Comparison of ENCODE assay signal across 23 cellular contexts in genomic region chr12:49819786-49820185, GRCh38. TPM values are rescaled to one million over a fixed set of nuclear protein-coding genes. Genes with fewer than 3 reads are reported as not detected.
A peak's percentile ranks its signal among the peaks of the same experiment; 100 is the strongest.
DNase-seq lines count a peak whose midpoint lies in the region; ATAC-seq lines count a peak whose summit lies in the region.
"Had no signal": no experiment of that assay in that cellular context is flagged by ENCODE, and none has a peak within 500 bp of the region (broad histone marks: within the 10 kb centered on the region; RNA-seq: fewer than 3 reads in every experiment).

No MANE protein-coding gene starts in this region.

- no peak overlapping the region for H3K4me3 ChIP-seq in SK-N-MC
- H3K4me3 ChIP-seq: esophagus squamous epithelium, smooth muscle cell, stomach had no signal

- no peaks in the 10 kb centered on the region for H3K9me3 Mint-ChIP-seq in stimulated activated effector memory CD8-positive, alpha-beta T cell treated with anti-CD3 and anti-CD28 coated beads, Interleukin-12 subunit alpha, Interleukin-12 subunit beta, amount 100 ng/mL, for 72 hours
- H3K9me3 Mint-ChIP-seq: memory B cell, type B pancreatic cell had no signal

- no peaks in the 10 kb centered on the region for H3K36me3 Mint-ChIP-seq in stimulated activated effector memory CD8-positive, alpha-beta T cell treated with anti-CD3 and anti-CD28 coated beads, Interleukin-12 subunit alpha, Interleukin-12 subunit beta, amount 100 ng/mL, for 72 hours

- H3K27ac Mint-ChIP-seq in stimulated activated effector memory CD8-positive, alpha-beta T cell treated with anti-CD3 and anti-CD28 coated beads, Interleukin-12 subunit alpha, Interleukin-12 subunit beta, amount 100 ng/mL, for 72 hours: peak overlapping the region; percentile 1
- H3K27ac Mint-ChIP-seq: memory B cell, type B pancreatic cell had no signal

- H3K9me3 ChIP-seq in SK-N-MC (ENCODE audit: low read depth, low read length): no peaks in the 10 kb centered on the region
- H3K9me3 ChIP-seq: esophagus squamous epithelium, stomach had no signal

- peaks cover 12% of the 10 kb centered on the region for H3K36me3 ChIP-seq in SK-N-MC (ENCODE audit: insufficient read depth, low read length)

- 0 out of 2 replicates have a peak overlapping the region, but pooled peaks have one; percentile 42 for H3K27ac ChIP-seq in SK-N-MC
- H3K27ac ChIP-seq: esophagus squamous epithelium, stomach had no signal

- H3K9ac ChIP-seq in SK-N-MC (ENCODE audit: insufficient read length): no peak overlapping the region

- intact Hi-C loops in left ventricle myocardium superior (cut with micrococcal nuclease) (no loop called here), Right ventricle myocardium inferior (cut with DNase I) (no loop called here)

- no peak overlapping the region for H3K4me3 Mint-ChIP-seq in stimulated activated effector memory CD8-positive, alpha-beta T cell treated with anti-CD3 and anti-CD28 coated beads, Interleukin-12 subunit alpha, Interleukin-12 subunit beta, amount 100 ng/mL, for 72 hours
- H3K4me3 Mint-ChIP-seq: memory B cell, type B pancreatic cell had no signal

- DNase-seq in left ventricle myocardium superior (no peak), Right ventricle myocardium inferior (ENCODE audit: missing footprints) (no peak), SK-N-MC (ENCODE audit: low read depth, low spot score) (no peak), left lobe of liver (ENCODE audit: low spot score) (peak; percentile 36), GOT3 (lab: John Stamatoyannopoulos, UW) (no peak)
- no peak for DNase-seq in stimulated activated effector memory CD8-positive, alpha-beta T cell treated with anti-CD3 and anti-CD28 coated beads, Interleukin-12 subunit alpha, Interleukin-12 subunit beta, amount 100 ng/mL, for 72 hours (ENCODE audit: low spot score in 2 of 2)
- DNase-seq: activated CD4-positive, alpha-beta T cell treated with anti-CD3 and anti-CD28 coated beads for 4 hours; activated naive CD4-positive, alpha-beta T cell; aorta; cerebellar nuclear complex; effector memory CD4-positive, alpha-beta T cell; esophagus squamous epithelium; kidney; NCI-H1105; NCI-H2081; NCI-H446 treated with DMSO at 0.1 percent for 48 hours; NK-92 treated with Interleukin-12 subunit alpha and Interleukin-12 subunit beta, amount 100 ng/mL, for 24 hours; stimulated activated CD4-positive, alpha-beta T cell treated with anti-CD3 and anti-CD28 coated beads, Interleukin-4, amount 100 ng/mL, for 1 hour; stomach had no signal

- peak; percentile 48 for ATAC-seq in left ventricle myocardium superior
- ATAC-seq in Right ventricle myocardium inferior: no peak
- ATAC-seq in left lobe of liver: no peak
- no peak for ATAC-seq in stimulated activated effector memory CD8-positive, alpha-beta T cell treated with anti-CD3 and anti-CD28 coated beads, Interleukin-12 subunit alpha, Interleukin-12 subunit beta, amount 100 ng/mL, for 72 hours
- ATAC-seq in HG02759 (IDR thresholded peaks at IDR 0.05; ENCODE audit: unreplicated experiment): no peak

- peaks cover 9% of the 10 kb centered on the region for H3K4me1 Mint-ChIP-seq in stimulated activated effector memory CD8-positive, alpha-beta T cell treated with anti-CD3 and anti-CD28 coated beads, Interleukin-12 subunit alpha, Interleukin-12 subunit beta, amount 100 ng/mL, for 72 hours

RNA-seq across cellular contexts. Expression of gene NCKAP5L, which starts 8.4 kb away (rescaled TPM):
- total RNA-seq in left ventricle myocardium superior (32.3 TPM), Right ventricle myocardium inferior (32.7 TPM), left lobe of liver (11.3 TPM)

RNA-seq across cellular contexts. Expression of gene BCDIN3D, which starts 23.1 kb away (rescaled TPM):
- total RNA-seq in left ventricle myocardium superior (2.7 TPM), Right ventricle myocardium inferior (2.6 TPM), left lobe of liver (3.2 TPM)
